14 cellular contexts compared by ENCODE assay signal in the genomic region with DNA sequence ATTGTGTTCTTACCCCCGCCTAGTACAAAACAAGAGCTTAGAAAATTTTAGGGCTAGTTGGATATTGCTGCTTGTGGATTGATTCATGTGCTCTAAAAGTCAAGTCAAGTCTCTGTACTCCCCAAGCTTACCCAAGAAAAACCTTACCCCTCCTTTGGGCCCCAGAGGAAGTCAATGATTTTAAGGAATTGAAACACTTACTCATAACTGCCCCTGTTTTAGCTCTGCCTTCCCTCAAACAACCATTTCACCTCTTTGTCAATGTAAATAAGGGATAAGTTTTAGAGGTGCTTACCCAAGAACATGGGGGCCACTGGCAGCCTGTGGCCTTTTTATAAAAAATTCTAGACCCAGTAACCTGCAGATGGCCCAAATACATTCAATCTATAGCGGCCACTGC.
DNase-seq lines count a peak whose midpoint lies in the region; ATAC-seq and TF ChIP-seq lines count a peak whose summit lies in the region.
"Had no signal": no experiment of that assay in that cellular context is flagged by ENCODE, and none has a peak within 500 bp of the region (broad histone marks: within the 10 kb centered on the region; RNA-seq: fewer than 3 reads in every experiment).

No MANE protein-coding gene starts in this region.

- H3K79me2 ChIP-seq in Karpas-422 (ENCODE audit: low read length) (no peaks in the 10 kb centered on the region), neural progenitor cell (ENCODE audit: low read depth) (no peaks in the 10 kb centered on the region)

- H3K9me3 ChIP-seq in Karpas-422 (ENCODE audit: low read length): peaks cover 17% of the 10 kb centered on the region; the same call in 1 of the 2 replicates
- H3K9me3 ChIP-seq in heart left ventricle: peaks cover 0 to 20% (median 7%) of the 10 kb centered on the region in 12 donors
- H3K9me3 ChIP-seq in neural progenitor cell (ENCODE audit: low read depth): no peaks in the 10 kb centered on the region
- H3K9me3 ChIP-seq: A549, adrenal gland, SK-N-SH had no signal

- H3K4me2 ChIP-seq in Karpas-422 (ENCODE audit: low read depth, low read length, poor library complexity, severe bottlenecking) (peak overlapping the region; percentile 26), neural progenitor cell (no peak overlapping the region)
- H3K4me2 ChIP-seq: A549, KMS-11, SK-N-SH had no signal

- no peaks in the 10 kb centered on the region for H3F3A ChIP-seq in neural progenitor cell (ENCODE audit: low read depth)

- H3K9me2 ChIP-seq in Karpas-422 (replicated peaks; ENCODE audit: insufficient read depth, low read length): no peaks in the 10 kb centered on the region
- H3K9me2 ChIP-seq: SK-N-SH had no signal

- CTCF ChIA-PET in GM10248 (lab: Yijun Ruan, JAX): interaction anchor here (1.1 to 3.3 kb wide), 4 partner anchors 10 to 29 kb away, joined by 3 to 12 read pairs (median 4); no protein-coding TSS in a partner anchor

- ATAC-seq in GM19438 (IDR thresholded peaks at IDR 0.05; ENCODE audit: low read depth, unreplicated experiment) (peak; percentile 92), HG02884 (IDR thresholded peaks at IDR 0.05; ENCODE audit: unreplicated experiment) (peak; percentile 99), heart left ventricle (no peak)
- ATAC-seq: A549 had no signal

- H3K4me1 ChIP-seq in Karpas-422 (ENCODE audit: low read length) (peaks cover 44% of the 10 kb centered on the region), heart left ventricle (peaks cover 0 to 14% (median 0%) of the 10 kb centered on the region in 12 donors), neural progenitor cell (no peaks in the 10 kb centered on the region)
- H3K4me1 ChIP-seq: A549, adrenal gland had no signal

- H3K36me3 ChIP-seq in Karpas-422 (ENCODE audit: insufficient read depth, low read length) (peaks cover under 1% of the 10 kb centered on the region; the same call in 1 of the 2 replicates), heart left ventricle (no peaks in the 10 kb centered on the region), neural progenitor cell (no peaks in the 10 kb centered on the region)
- H3K36me3 ChIP-seq: adrenal gland had no signal

- no peak overlapping the region for H3K4me3 ChIP-seq in Karpas-422 (ENCODE audit: low read length)
- H3K4me3 ChIP-seq in heart left ventricle: no peak overlapping the region
- no peak overlapping the region for H3K4me3 ChIP-seq in neural progenitor cell
- H3K4me3 ChIP-seq: A549, adrenal gland had no signal

- POLR2A ChIA-PET in GM10248 (lab: Yijun Ruan, JAX): no interaction called here

- H3K4me1 Mint-ChIP-seq in endothelial cell (ENCODE audit: unreplicated experiment) (no peaks in the 10 kb centered on the region), neural progenitor cell (no peaks in the 10 kb centered on the region)

- H3K27ac ChIP-seq in Karpas-422 (ENCODE audit: low read length): no peak overlapping the region
- H3K27ac ChIP-seq in heart left ventricle: no peak overlapping the region
- H3K27ac ChIP-seq in neural progenitor cell: no peak overlapping the region
- H3K27ac ChIP-seq: A549, adrenal gland, KMS-11 had no signal

- H3K36me3 Mint-ChIP-seq in endothelial cell (ENCODE audit: low read depth, unreplicated experiment): peaks cover 17% of the 10 kb centered on the region
- H3K36me3 Mint-ChIP-seq in neural progenitor cell: no peaks in the 10 kb centered on the region

- H3K4me3 Mint-ChIP-seq in endothelial cell (ENCODE audit: unreplicated experiment) (no peak overlapping the region), neural progenitor cell (no peak overlapping the region)

- no peak overlapping the region for H3K27ac Mint-ChIP-seq in endothelial cell (ENCODE audit: unreplicated experiment)
- no peak overlapping the region for H3K27ac Mint-ChIP-seq in neural progenitor cell

- DNase-seq in GM10248 (ENCODE audit: extremely low spot score) (peak; percentile 13), Karpas-422 (peak; percentile 74), heart left ventricle (no peak), endothelial cell (ENCODE audit: low spot score) (no peak), GM19238 (ENCODE audit: insufficient read length, low spot score) (no peak), neural progenitor cell (ENCODE audit: low spot score) (no peak)
- DNase-seq: adrenal gland, head of caudate nucleus, NCI-H446 treated with DMSO at 0.1 percent for 48 hours, SK-N-SH had no signal

- H3K27me3 Mint-ChIP-seq in endothelial cell (ENCODE audit: unreplicated experiment): no peaks in the 10 kb centered on the region
- no peaks in the 10 kb centered on the region for H3K27me3 Mint-ChIP-seq in neural progenitor cell (ENCODE audit: insufficient read depth, low read depth)

- no peaks in the 10 kb centered on the region for H3K27me3 ChIP-seq in Karpas-422 (ENCODE audit: low read length)
- H3K27me3 ChIP-seq in heart left ventricle: no peaks in the 10 kb centered on the region
- H3K27me3 ChIP-seq in neural progenitor cell: no peaks in the 10 kb centered on the region
- H3K27me3 ChIP-seq: adrenal gland had no signal

- intact Hi-C loops in heart left ventricle (cut with DNase I): loop anchor here in 1 of 10 donors (10.0 kb wide), 1 partner anchor 61 kb away; no protein-coding TSS in a partner anchor

- H2AFZ ChIP-seq in Karpas-422 (ENCODE audit: low read length) (0 out of 2 replicates have a peak overlapping the region, but pooled peaks have one; percentile 19), neural progenitor cell (replicated peaks) (no peak overlapping the region)

- TF ChIP-seq POLR2A in heart left ventricle (IDR thresholded peaks at IDR 0.05): no peak

- H3K9ac ChIP-seq in Karpas-422 (ENCODE audit: low read length) (no peak overlapping the region), neural progenitor cell (no peak overlapping the region)
- H3K9ac ChIP-seq: KMS-11, SK-N-SH had no signal

- peaks cover 23% of the 10 kb centered on the region for H3K9me3 Mint-ChIP-seq in endothelial cell (ENCODE audit: unreplicated experiment)
- H3K9me3 Mint-ChIP-seq in neural progenitor cell: no peaks in the 10 kb centered on the region

- 74 to 94% (median 92%) methylated on average over 2 of the region's 2 CpGs for WGBS in heart left ventricle, 4 donors

- TF ChIP-seq CTCF in GM10248 (IDR thresholded peaks at IDR 0.05; ENCODE audit: control extremely low read depth, extremely low read depth, low read depth, missing control alignments): no peak
- TF ChIP-seq CTCF in heart left ventricle (IDR thresholded peaks at IDR 0.05): no peak
- no peak for TF ChIP-seq CTCF in endothelial cell (IDR thresholded peaks at IDR 0.05; ENCODE audit: unreplicated experiment)
- TF ChIP-seq CTCF in neural progenitor cell (IDR thresholded peaks at IDR 0.05): no peak

- H4K20me1 ChIP-seq in Karpas-422 (ENCODE audit: insufficient read depth, low read depth, low read length) (no peaks in the 10 kb centered on the region), neural progenitor cell (ENCODE audit: low read depth) (no peaks in the 10 kb centered on the region)

Comparison
In these comparisons a context has a peak if more than half of its experiments do, and no peak if none do; other contexts are left out.
1. DNase-seq: peak in GM10248 (single experiment) and Karpas-422 (single experiment); none in heart left ventricle (0 of 5), endothelial cell (single experiment), GM19238 (single experiment) and neural progenitor cell (single experiment).
2. ATAC-seq: peak in GM19438 (single experiment) and HG02884 (single experiment); none in heart left ventricle (0 of 4).